ENCODE assay signal across 17 cellular contexts in genomic region chr2:217010173-217010572, GRCh38.
"Had no signal": no experiment of that assay in that cellular context is flagged by ENCODE, and none has a peak within 500 bp of the region (broad histone marks: within the 10 kb centered on the region; RNA-seq: fewer than 3 reads in every experiment).

No MANE protein-coding gene starts in this region.

- H3K27me3 ChIP-seq: colonic mucosa, gastrocnemius medialis, heart right ventricle, neural progenitor cell, ovary, right atrium auricular region had no signal

- ATAC-seq: gastrocnemius medialis; heart right ventricle; left lung; lower lobe of right lung; natural killer cell treated with Interleukin-12 subunit alpha and Interleukin-12 subunit beta and Interleukin-15 and Interleukin-18, amount 100 ng/mL, for 72 hours had no signal

- H3K27ac ChIP-seq: colonic mucosa, gastrocnemius medialis, heart right ventricle, left lung, lower lobe of right lung, neural progenitor cell, ovary, right atrium auricular region had no signal

- H3K4me1 ChIP-seq: colonic mucosa, left lung, lower lobe of right lung, neural progenitor cell had no signal

- H3K36me3 ChIP-seq: colonic mucosa, gastrocnemius medialis, heart right ventricle, left lung, lower lobe of right lung, neural progenitor cell, ovary, right atrium auricular region had no signal

- DNase-seq: colonic mucosa; dermis blood vessel endothelial cell; gastrocnemius medialis; heart right ventricle; islet precursor cell; left lung; lower lobe of right lung; midbrain; nucleus accumbens; ovary; small intestine; stimulated activated CD4-positive, alpha-beta T cell treated with anti-CD3 and anti-CD28 coated beads, Interleukin-12 subunit alpha, Interleukin-12 subunit beta, amount 100 ng/mL, for 4 hours; stimulated activated naive CD4-positive, alpha-beta T cell treated with Interleukin-2 at 50 U/mL for 16 hours; trophoblast cell had no signal

- H3K9me3 ChIP-seq: colonic mucosa, gastrocnemius medialis, heart right ventricle, left lung, lower lobe of right lung, ovary, right atrium auricular region had no signal

- H3K4me3 ChIP-seq: colonic mucosa, gastrocnemius medialis, heart right ventricle, left lung, lower lobe of right lung, neural progenitor cell, ovary, right atrium auricular region had no signal
